ENCODE assay signal across 8 cellular contexts in the genomic region with DNA sequence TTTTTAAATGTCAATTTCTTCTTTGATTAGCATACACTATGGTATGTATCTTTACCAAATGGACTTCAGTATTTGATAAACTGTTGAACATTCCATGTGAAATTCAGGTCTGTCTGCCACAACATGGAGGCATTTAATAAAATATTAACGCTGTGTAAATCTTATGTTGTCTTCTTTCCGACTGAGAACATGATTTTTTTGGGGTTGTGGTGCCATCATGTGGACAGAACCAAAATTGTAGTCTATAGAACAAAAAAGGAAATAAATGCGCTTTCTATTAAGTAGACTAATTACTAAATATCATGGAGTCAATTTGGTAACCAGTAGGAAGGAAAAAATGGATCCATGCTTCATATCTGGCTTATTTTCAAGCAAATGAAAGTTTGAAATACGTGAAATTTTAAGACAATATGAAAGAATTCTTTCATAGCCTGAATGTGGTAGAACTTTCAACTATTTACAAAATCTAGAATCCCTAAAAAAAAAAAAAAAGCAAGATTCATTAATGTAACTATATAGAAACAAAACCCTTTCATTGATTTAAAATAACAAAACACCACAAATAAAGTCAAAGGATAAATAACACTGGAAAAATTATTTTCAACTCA. TPM values are rescaled to one million over a fixed set of nuclear protein-coding genes. Genes with fewer than 3 reads are reported as not detected.
DNase-seq lines count a peak whose midpoint lies in the region; ATAC-seq and TF ChIP-seq lines count a peak whose summit lies in the region.

No MANE protein-coding gene starts in this region.

- CTCF ChIA-PET in GM10248 (lab: Yijun Ruan, JAX): interaction anchor here (1.0 to 7.5 kb wide), 6 partner anchors 17 to 1168 kb away, joined by 3 to 98 read pairs (median 16); no protein-coding TSS in a partner anchor

- H3K36me3 ChIP-seq in BE2C (no peaks in the 10 kb centered on the region), adipocyte (ENCODE audit: control insufficient read depth, insufficient read depth, low read length, severe bottlenecking) (peaks cover 2% of the 10 kb centered on the region)

- H3K9ac ChIP-seq in adipocyte (ENCODE audit: low read length): peak overlapping the region; percentile 8

- ATAC-seq in GM21515 (IDR thresholded peaks at IDR 0.05; ENCODE audit: unreplicated experiment) (no peak), GM21825 (IDR thresholded peaks at IDR 0.05; ENCODE audit: unreplicated experiment) (no peak)

- H3K9me3 ChIP-seq in BE2C: no peaks in the 10 kb centered on the region
- H3K9me3 ChIP-seq in adipocyte (ENCODE audit: control insufficient read depth, low read length): no peaks in the 10 kb centered on the region

- no peaks in the 10 kb centered on the region for H3K4me1 ChIP-seq in BE2C
- peaks cover 19% of the 10 kb centered on the region for H3K4me1 ChIP-seq in adipocyte (ENCODE audit: control insufficient read depth, insufficient read depth, low read length)

- H3K4me3 ChIP-seq in BE2C (ENCODE audit: low read depth, low read length): no peak overlapping the region
- no peak overlapping the region for H3K4me3 ChIP-seq in adipocyte (ENCODE audit: low read length)

- TF ChIP-seq CTCF in BE2C (IDR thresholded peaks at IDR 0.05; ENCODE audit: low read depth, low read length) (peak; percentile 61), GM10248 (IDR thresholded peaks at IDR 0.05; ENCODE audit: control extremely low read depth, extremely low read depth, low read depth, missing control alignments) (peak; percentile 48)

- DNase-seq in BE2C: peak; percentile 41
- DNase-seq in GM10248 (ENCODE audit: extremely low spot score): peak; percentile 27
- DNase-seq in NCI-H774 (lab: John Stamatoyannopoulos, UW): peak; percentile 57
- DNase-seq in adipocyte (ENCODE audit: low read depth): peak; percentile 82
- peak; percentile 17 for DNase-seq in iPS-NIHi7 (ENCODE audit: extremely low spot score)
- peak; percentile 43 for DNase-seq in stimulated activated CD8-positive, alpha-beta memory T cell treated with anti-CD3 and anti-CD28 coated beads, Interleukin-4, amount 100 ng/mL, for 48 hours

- POLR2A ChIA-PET in GM10248 (lab: Yijun Ruan, JAX): interaction anchor here (0.7 kb wide), 1 partner anchor 1280 kb away, joined by 3 read pairs; no protein-coding TSS in a partner anchor

- H3K27me3 ChIP-seq in BE2C: peaks cover 4% of the 10 kb centered on the region; the same call in 1 of the 2 replicates
- H3K27me3 ChIP-seq in adipocyte (replicated peaks; ENCODE audit: control insufficient read depth, insufficient read depth, low read length): no peaks in the 10 kb centered on the region

RNA-seq across cellular contexts. Expression of gene PLK2, which starts 2.8 kb away (rescaled TPM):
- 121 TPM for polyA plus RNA-seq in BE2C (2012; ENCODE audit: insufficient read depth, insufficient read length, low read depth)

RNA-seq across cellular contexts. Expression of gene GAPT, which starts 28.5 kb away (rescaled TPM):
- not detected for polyA plus RNA-seq in BE2C (2012; ENCODE audit: insufficient read depth, insufficient read length, low read depth)

Comparison
In these comparisons a context has a peak if more than half of its experiments do, and no peak if none do; other contexts are left out.
1. DNase-seq: peak in every context shown above with its lines; median percentile 82 in adipocyte; 57 in NCI-H774; 43 in stimulated activated CD8-positive, alpha-beta memory T cell treated with anti-CD3 and anti-CD28 coated beads, Interleukin-4, amount 100 ng/mL, for 48 hours; 41 in BE2C; 27 in GM10248; 17 in iPS-NIHi7.